8 cellular contexts compared by ENCODE assay signal in genomic region chr10:89032141-89032814, GRCh38. TPM values are rescaled to one million over a fixed set of nuclear protein-coding genes. Genes with fewer than 3 reads are reported as not detected.
DNase-seq lines count a peak whose midpoint lies in the region; ATAC-seq and TF ChIP-seq lines count a peak whose summit lies in the region.

No MANE protein-coding gene starts in this region.

- H3K9me3 ChIP-seq in HUES48 (ENCODE audit: control insufficient read depth, insufficient read depth, low read length) (no peaks in the 10 kb centered on the region), lower lobe of right lung (no peaks in the 10 kb centered on the region)

- H3K4me3 Mint-ChIP-seq in natural killer cell treated with Interleukin-12 subunit alpha and Interleukin-12 subunit beta and Interleukin-15 and Interleukin-18, amount 100 ng/mL, for 72 hours: peak overlapping the region; percentile 57
- no peak overlapping the region for H3K4me3 Mint-ChIP-seq in natural killer cell

- ATAC-seq in natural killer cell treated with Interleukin-12 subunit alpha and Interleukin-12 subunit beta and Interleukin-15 and Interleukin-18, amount 100 ng/mL, for 72 hours: peak; percentile 90
- ATAC-seq in natural killer cell (no peak), lower lobe of right lung (peak; percentile 80 to 82)

- H3K27ac Mint-ChIP-seq in natural killer cell treated with Interleukin-12 subunit alpha and Interleukin-12 subunit beta and Interleukin-15 and Interleukin-18, amount 100 ng/mL, for 72 hours: peak overlapping the region; percentile 19 to 80
- no peak overlapping the region for H3K27ac Mint-ChIP-seq in natural killer cell

- peaks cover 0 to 10% of the 10 kb centered on the region in 2 donors for H3K27me3 Mint-ChIP-seq in natural killer cell treated with Interleukin-12 subunit alpha and Interleukin-12 subunit beta and Interleukin-15 and Interleukin-18, amount 100 ng/mL, for 72 hours
- no peaks in the 10 kb centered on the region for H3K27me3 Mint-ChIP-seq in natural killer cell (ENCODE audit: low read depth in 2 of 2)

- H3K27ac ChIP-seq in HUES48 (ENCODE audit: low read depth, low read length): peak overlapping the region; percentile 68
- H3K27ac ChIP-seq in lower lobe of right lung: peak overlapping the region; percentile 26

- intact Hi-C loops in natural killer cell (cut with micrococcal nuclease) (no loop called here), lower lobe of right lung (cut with DNase I) (no loop called here)

- no peak for TF ChIP-seq CTCF in natural killer cell (IDR thresholded peaks at IDR 0.05)
- no peak for TF ChIP-seq CTCF in lower lobe of right lung (IDR thresholded peaks at IDR 0.05)

- no peaks in the 10 kb centered on the region for H3K9me3 Mint-ChIP-seq in natural killer cell treated with Interleukin-12 subunit alpha and Interleukin-12 subunit beta and Interleukin-15 and Interleukin-18, amount 100 ng/mL, for 72 hours
- H3K9me3 Mint-ChIP-seq in natural killer cell: no peaks in the 10 kb centered on the region

- H3K36me3 ChIP-seq in HUES48 (ENCODE audit: control insufficient read depth, insufficient read depth, low read length): no peaks in the 10 kb centered on the region
- H3K36me3 ChIP-seq in lower lobe of right lung: no peaks in the 10 kb centered on the region

- H3K4me3 ChIP-seq in HUES48 (ENCODE audit: low read depth, low read length) (peak overlapping the region; percentile 3; the same call in 1 of the 2 replicates), lower lobe of right lung (no peak overlapping the region)

- peaks cover 23% of the 10 kb centered on the region in 2 donors for H3K4me1 Mint-ChIP-seq in natural killer cell treated with Interleukin-12 subunit alpha and Interleukin-12 subunit beta and Interleukin-15 and Interleukin-18, amount 100 ng/mL, for 72 hours (ENCODE audit: low read depth in 2 of 2)
- H3K4me1 Mint-ChIP-seq in natural killer cell: peaks cover 0 to 5% of the 10 kb centered on the region in 2 donors

- no peak for DNase-seq in natural killer cell treated with Interleukin-12 subunit alpha and Interleukin-12 subunit beta and Interleukin-15 and Interleukin-18, amount 100 ng/mL, for 72 hours (ENCODE audit: low spot score)
- DNase-seq in natural killer cell (no peak), lower lobe of right lung (peak; percentile 76), putamen (ENCODE audit: low spot score) (no peak), NCI-H1092 (lab: John Stamatoyannopoulos, UW) (no peak), midbrain (lab: John Stamatoyannopoulos, UW) (no peak)
- peak; percentile 75 to 82 for DNase-seq in activated T-cell treated with anti-CD3 and anti-CD28 coated beads, Interleukin-2, amount 50 U/mL, for 48 hours

- H3K27me3 ChIP-seq in HUES48 (ENCODE audit: control insufficient read depth, insufficient read depth, low read length): no peaks in the 10 kb centered on the region
- no peaks in the 10 kb centered on the region for H3K27me3 ChIP-seq in lower lobe of right lung (ENCODE audit: low read depth)

- peaks cover 26% of the 10 kb centered on the region for H3K4me1 ChIP-seq in HUES48 (ENCODE audit: control insufficient read depth, insufficient read depth, low read length)
- H3K4me1 ChIP-seq in lower lobe of right lung: peaks cover 40% of the 10 kb centered on the region

- H3K36me3 Mint-ChIP-seq in natural killer cell treated with Interleukin-12 subunit alpha and Interleukin-12 subunit beta and Interleukin-15 and Interleukin-18, amount 100 ng/mL, for 72 hours: no peaks in the 10 kb centered on the region
- H3K36me3 Mint-ChIP-seq in natural killer cell: no peaks in the 10 kb centered on the region

- no peak overlapping the region for H3K9ac ChIP-seq in HUES48 (ENCODE audit: low read depth, low read length)

RNA-seq across cellular contexts. Expression of gene FAS, which starts 41.7 kb away (rescaled TPM):
- 10 to 100 TPM; 48.3 to 73.0 TPM for total RNA-seq in natural killer cell treated with Interleukin-12 subunit alpha and Interleukin-12 subunit beta and Interleukin-15 and Interleukin-18, amount 100 ng/mL, for 72 hours
- 10 to 100 TPM; 17.3 to 29.9 (median 26.5) TPM for total RNA-seq in natural killer cell
- 35.7 TPM for total RNA-seq in lower lobe of right lung

Comparison
In these comparisons a context has a peak if more than half of its experiments do, and no peak if none do; other contexts are left out.
1. ATAC-seq: peak in natural killer cell treated with Interleukin-12 subunit alpha and Interleukin-12 subunit beta and Interleukin-15 and Interleukin-18, amount 100 ng/mL, for 72 hours (2 of 2) and lower lobe of right lung (2 of 2); none in natural killer cell (0 of 3).
2. H3K27ac Mint-ChIP-seq: peak in natural killer cell treated with Interleukin-12 subunit alpha and Interleukin-12 subunit beta and Interleukin-15 and Interleukin-18, amount 100 ng/mL, for 72 hours (2 of 2); none in natural killer cell (0 of 2).
3. DNase-seq: peak in activated T-cell treated with anti-CD3 and anti-CD28 coated beads, Interleukin-2, amount 50 U/mL, for 48 hours (2 of 2) and lower lobe of right lung (single experiment); none in natural killer cell treated with Interleukin-12 subunit alpha and Interleukin-12 subunit beta and Interleukin-15 and Interleukin-18, amount 100 ng/mL, for 72 hours (single experiment), natural killer cell (single experiment), putamen (single experiment), NCI-H1092 (single experiment) and midbrain (single experiment).